Comparison of ENCODE assay signal across 12 cellular contexts in the genomic region with DNA sequence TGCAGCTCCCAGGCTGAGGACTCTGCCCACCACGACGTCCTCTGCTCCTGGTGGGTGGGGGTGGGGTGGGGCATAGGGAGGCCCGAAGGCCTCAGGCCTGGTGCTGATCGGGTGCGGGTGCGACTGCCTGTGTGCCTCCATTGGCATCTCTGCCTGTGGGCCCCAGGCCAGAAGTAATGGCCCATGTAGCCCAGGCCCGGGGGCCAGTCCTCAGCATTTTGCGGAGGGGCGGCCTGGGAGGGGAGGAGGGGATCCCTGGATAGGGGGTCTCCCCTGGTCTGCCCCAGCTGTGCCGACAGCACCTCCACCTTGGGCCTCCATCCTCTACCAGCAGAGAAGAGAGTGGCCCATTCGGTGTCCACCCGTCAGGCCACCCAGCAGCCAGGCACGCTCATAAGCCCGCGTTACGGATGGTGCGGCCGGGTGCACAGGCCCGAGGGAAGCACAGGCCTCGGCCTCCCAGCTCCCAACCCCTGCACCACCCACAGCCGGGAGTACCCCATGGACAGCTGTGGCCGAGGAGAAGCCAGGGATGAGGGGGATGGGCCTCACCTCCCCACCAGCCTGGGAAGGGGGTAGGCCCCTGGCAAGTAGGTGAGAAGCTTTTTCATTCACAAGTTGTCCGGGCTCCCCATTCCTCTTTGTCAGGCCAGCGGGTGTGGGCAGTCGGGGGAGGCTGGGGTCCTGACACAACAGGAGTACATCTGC. TPM values are rescaled to one million over a fixed set of nuclear protein-coding genes. Genes with fewer than 3 reads are reported as not detected.
DNase-seq lines count a peak whose midpoint lies in the region; ATAC-seq, FAIRE-seq and TF ChIP-seq lines count a peak whose summit lies in the region.
"Had no signal": no experiment of that assay in that cellular context is flagged by ENCODE, and none has a peak within 500 bp of the region (broad histone marks: within the 10 kb centered on the region; RNA-seq: fewer than 3 reads in every experiment).

No MANE protein-coding gene starts in this region.

- H2BK5ac ChIP-seq in H1 (ENCODE audit: low read depth, low read length): peak overlapping the region; percentile 97; the same call in 1 of the 2 replicates

- H3K23ac ChIP-seq in H1 (ENCODE audit: insufficient read length): no peak overlapping the region

- H3K4me1 ChIP-seq in heart right ventricle: peaks cover 11 to 72% (median 60%) of the 10 kb centered on the region in 9 donors
- H3K4me1 ChIP-seq in H1 (replicated peaks in 1 of 4; ENCODE audit: control insufficient read depth in 3 of 4, insufficient read depth in 4 of 4, low read length in 3 of 4): peaks cover 3 to 46% (median 37%) of the 10 kb centered on the region in 4 experiments
- peaks cover 18% of the 10 kb centered on the region for H3K4me1 ChIP-seq in ovary (ENCODE audit: insufficient read depth)

- peak overlapping the region in 2 of 10 donors; percentile 83 to 90 for H3K4me3 Mint-ChIP-seq in naive thymus-derived CD8-positive, alpha-beta T cell
- no peak overlapping the region for H3K4me3 Mint-ChIP-seq in endothelial cell (ENCODE audit: unreplicated experiment)

- H2BK20ac ChIP-seq in H1 (ENCODE audit: low read length): no peak overlapping the region; the same call in 1 of the 2 replicates

- H2BK15ac ChIP-seq in H1 (ENCODE audit: low read length): peak overlapping the region; percentile 88; the same call in 1 of the 2 replicates

- H4K20me1 ChIP-seq in H1 (replicated peaks in 1 of 2; ENCODE audit: control insufficient read depth in 1 of 2, insufficient read depth in 2 of 2, low read length in 2 of 2): peaks cover 16 to 17% of the 10 kb centered on the region in 2 experiments

- TF ChIP-seq POLR2A in H1 (IDR thresholded peaks at IDR 0.05; ENCODE audit: control extremely low read depth in 1 of 2, low read depth in 2 of 2, low read length in 2 of 2) (no peak), ovary (IDR thresholded peaks at IDR 0.05) (no peak)

- H3K27ac ChIP-seq in heart right ventricle (peak overlapping the region in 9 of 10 donors; percentile 97 to 100 (median 98)), H1 (ENCODE audit: low read depth, low read length) (no peak overlapping the region), ovary (peak overlapping the region; percentile 37 to 89)
- H3K27ac ChIP-seq: KMS-11 had no signal

- H2BK12ac ChIP-seq in H1 (ENCODE audit: low read depth, low read length): peak overlapping the region; percentile 98; the same call in 1 of the 2 replicates

- peak overlapping the region; percentile 97; the same call in 1 of the 2 replicates for H2AK5ac ChIP-seq in H1 (ENCODE audit: low read depth, low read length)

- POLR2A ChIA-PET in H1 (lab: Charles Lee; ENCODE audit: partially characterized antibody): interaction anchor here (0.8 to 2.1 kb wide), 4 partner anchors 9 to 21 kb away, joined by 3 to 9 read pairs (median 4); no protein-coding TSS in a partner anchor
- POLR2A ChIA-PET in naive thymus-derived CD8-positive, alpha-beta T cell (lab: Charles Lee): interaction anchor here (1.6 to 4.9 kb wide), 4 partner anchors 8 to 64 kb away, joined by 4 to 30 read pairs (median 8); no protein-coding TSS in a partner anchor

- no peak overlapping the region for H3K56ac ChIP-seq in H1 (replicated peaks; ENCODE audit: insufficient read length, low read depth, low read length)

- no peak overlapping the region for H2BK120ac ChIP-seq in H1 (replicated peaks; ENCODE audit: low read depth, low read length)

- CTCF ChIA-PET in H1 (lab: Charles Lee; ENCODE audit: partially characterized antibody): interaction anchor here (0.6 to 2.1 kb wide), 5 partner anchors 16 to 235 kb away, joined by 3 to 7 read pairs (median 4); no protein-coding TSS in a partner anchor

- no peaks in the 10 kb centered on the region for H3K27me3 ChIP-seq in heart right ventricle
- H3K27me3 ChIP-seq in H1 (replicated peaks in 1 of 4; ENCODE audit: control insufficient read depth in 3 of 4, extremely low read depth in 1 of 4, insufficient read depth in 3 of 4, low read length in 3 of 4): no peaks in the 10 kb centered on the region
- no peaks in the 10 kb centered on the region for H3K27me3 ChIP-seq in ovary

- 79 to 82% methylated on average over 25 of the region's 25 CpGs for WGBS in heart right ventricle, 2 donors
- WGBS in H1 (ENCODE audit: extremely low coverage in 1 of 2, insufficient coverage in 1 of 2, insufficient read length in 1 of 2, insufficient replicate concordance in 2 of 2, low coverage in 1 of 2, low lambda C conversion rate in 2 of 2, missing lambda C conversion rate in 1 of 2), 2 experiments: 86% methylated on average over 22 of the region's 25 CpGs; no CpG with 5 or more reads in 1 of the 2 experiments
- WGBS in ovary, 3 donors: 50 to 63% (median 54%) methylated on average over 22 to 25 of the region's 25 CpGs

- H3K4me2 ChIP-seq in H1 (ENCODE audit: insufficient read depth in 1 of 2, low read depth in 2 of 2, low read length in 2 of 2): no peak overlapping the region; a peak in 1 of 4 replicates

- peaks cover 7% of the 10 kb centered on the region; the same call in 1 of the 2 replicates for H3K23me2 ChIP-seq in H1 (ENCODE audit: low read depth, low read length)

- H3K79me2 ChIP-seq in H1 (ENCODE audit: control insufficient read depth in 1 of 2, insufficient read depth in 2 of 2, low read length in 2 of 2): peaks cover 9 to 22% of the 10 kb centered on the region in 2 experiments; a peak in 3 of 4 replicates

- H3K4me3 ChIP-seq in heart right ventricle (peak overlapping the region in 1 of 10 donors; percentile 96), H1 (ENCODE audit: extremely low read depth in 1 of 4, insufficient read depth in 2 of 4, low read depth in 3 of 4, low read length in 4 of 4) (no peak overlapping the region), ovary (no peak overlapping the region)

- DNase-seq in heart right ventricle: no peak
- no peak for DNase-seq in cardiac septum (ENCODE audit: low spot score)
- no peak for DNase-seq in H1 (ENCODE audit: low read depth in 1 of 2, low spot score in 2 of 2)
- peak in 1 of 5 donors; percentile 63 for DNase-seq in ovary
- no peak for DNase-seq in NCI-H1092 (lab: John Stamatoyannopoulos, UW)
- DNase-seq in activated effector memory CD4-positive, alpha-beta T cell treated with Interleukin-2 at 50 U/mL for 16 hours: no peak
- DNase-seq in naive thymus-derived CD8-positive, alpha-beta T cell: no peak
- DNase-seq in endothelial cell (ENCODE audit: low spot score): no peak
- DNase-seq: activated CD4-positive, alpha-beta T cell treated with anti-CD3 and anti-CD28 coated beads for 1 hour; activated naive CD4-positive, alpha-beta T cell treated with anti-CD3 and anti-CD28 coated beads for 36 hours; GDM1 had no signal

- H4K8ac ChIP-seq in H1 (ENCODE audit: extremely low read depth, insufficient read depth, low read length): peak overlapping the region; percentile 39; the same call in 1 of the 2 replicates

- peaks cover 0 to 2% (median 0%) of the 10 kb centered on the region in 3 donors for H3K36me3 Mint-ChIP-seq in naive thymus-derived CD8-positive, alpha-beta T cell
- peaks cover 11% of the 10 kb centered on the region for H3K36me3 Mint-ChIP-seq in endothelial cell (ENCODE audit: low read depth, unreplicated experiment)

- no peaks in the 10 kb centered on the region for H3K9me3 Mint-ChIP-seq in naive thymus-derived CD8-positive, alpha-beta T cell
- no peaks in the 10 kb centered on the region for H3K9me3 Mint-ChIP-seq in endothelial cell (ENCODE audit: unreplicated experiment)
- H3K9me3 Mint-ChIP-seq: activated naive CD4-positive, alpha-beta T cell treated with anti-CD3 and anti-CD28 coated beads for 36 hours had no signal

- H4K91ac ChIP-seq in H1 (replicated peaks; ENCODE audit: insufficient read length, low read length): peak overlapping the region; percentile 78

- TF ChIP-seq RAD21 in H1 (IDR thresholded peaks at IDR 0.05 in 1 of 2, conservative IDR thresholded peaks at IDR 0.05 in 1 of 2; ENCODE audit: low read depth in 2 of 2, low read length in 2 of 2): no peak

- FAIRE-seq in H1 (lab: Jason Lieb, UNC): no peak

- TF ChIP-seq EP300 in H1 (IDR thresholded peaks at IDR 0.05; ENCODE audit: borderline replicate concordance in 1 of 2, low read depth in 2 of 2, low read length in 2 of 2) (no peak), ovary (IDR thresholded peaks at IDR 0.05) (no peak)

- no peak overlapping the region for H4K5ac ChIP-seq in H1 (ENCODE audit: insufficient read length, low read depth, low read length)

- no peak overlapping the region for H3K4ac ChIP-seq in H1 (replicated peaks; ENCODE audit: insufficient read length, low read depth, low read length)

- H3K4me1 Mint-ChIP-seq in naive thymus-derived CD8-positive, alpha-beta T cell: peaks cover 9 to 48% (median 40%) of the 10 kb centered on the region in 4 donors
- peaks cover 36% of the 10 kb centered on the region for H3K4me1 Mint-ChIP-seq in endothelial cell (ENCODE audit: unreplicated experiment)

- peak in 1 of 8 donors; percentile 1 for ATAC-seq in heart right ventricle
- no peak for ATAC-seq in naive thymus-derived CD8-positive, alpha-beta T cell

- no peak overlapping the region for H3K14ac ChIP-seq in H1 (ENCODE audit: insufficient read length)

- peak overlapping the region in 1 of 10 donors; percentile 32 for H3K27ac Mint-ChIP-seq in naive thymus-derived CD8-positive, alpha-beta T cell
- H3K27ac Mint-ChIP-seq in endothelial cell (ENCODE audit: unreplicated experiment): no peak overlapping the region

- H2AFZ ChIP-seq in H1 (ENCODE audit: low read length): no peak overlapping the region

- H3K79me1 ChIP-seq in H1 (ENCODE audit: low read depth, low read length): peaks cover 14% of the 10 kb centered on the region

- H3K9ac ChIP-seq in H1 (replicated peaks in 1 of 4; ENCODE audit: extremely low read depth in 1 of 4, low read depth in 3 of 4, low read length in 3 of 4): no peak overlapping the region
- H3K9ac ChIP-seq: KMS-11 had no signal

- peaks cover 0 to 14% (median 0%) of the 10 kb centered on the region in 9 donors for H3K36me3 ChIP-seq in heart right ventricle
- peaks cover 0 to 6% (median 1%) of the 10 kb centered on the region in 4 experiments; a peak in 2 of 8 replicates for H3K36me3 ChIP-seq in H1 (ENCODE audit: control insufficient read depth in 2 of 4, insufficient read depth in 4 of 4, low read length in 3 of 4)
- no peaks in the 10 kb centered on the region for H3K36me3 ChIP-seq in ovary

- no peaks in the 10 kb centered on the region for H3K27me3 Mint-ChIP-seq in naive thymus-derived CD8-positive, alpha-beta T cell
- H3K27me3 Mint-ChIP-seq in endothelial cell (ENCODE audit: unreplicated experiment): peaks cover 7% of the 10 kb centered on the region

- TF ChIP-seq CTCF in heart right ventricle (IDR thresholded peaks at IDR 0.05) (no peak), H1 (IDR thresholded peaks at IDR 0.05; ENCODE audit: control extremely low read depth in 1 of 3, insufficient read depth in 1 of 3, low read depth in 1 of 3, low read length in 3 of 3) (no peak), ovary (IDR thresholded peaks at IDR 0.05) (no peak), endothelial cell (IDR thresholded peaks at IDR 0.05; ENCODE audit: unreplicated experiment) (no peak)

- peak overlapping the region; percentile 71; the same call in 1 of the 2 replicates for H3K18ac ChIP-seq in H1 (ENCODE audit: extremely low read depth, low read length)

- intact Hi-C loops in heart right ventricle (cut with DNase I): loop anchor here in 6 of 10 donors (2.0 to 10.0 kb wide), 8 partner anchors 15 to 77 kb away; a partner anchor contains a TSS
- intact Hi-C loops in cardiac septum (cut with DNase I): loop anchor here (2.0 to 5.0 kb wide), 3 partner anchors 17 to 70 kb away; no protein-coding TSS in a partner anchor
- intact Hi-C loops in ovary (cut with DNase I): loop anchor here in 2 of 4 donors (2.0 to 10.0 kb wide), 2 partner anchors 23 to 63 kb away; a partner anchor contains a TSS

- H3K9me3 ChIP-seq in heart right ventricle (no peaks in the 10 kb centered on the region), H1 (ENCODE audit: insufficient read depth in 2 of 2, low read depth in 1 of 2, low read length in 1 of 2) (no peaks in the 10 kb centered on the region), ovary (no peaks in the 10 kb centered on the region)

RNA-seq across cellular contexts. Expression of a gene that starts 1.8 kb away (rescaled TPM):
- total RNA-seq in heart right ventricle: 10 to 100 TPM; 12.0 to 27.0 (median 21.8) TPM
- 10 to 100 TPM in 1 of 2 donors, 1 to 10 TPM in 1; 7.3 to 14.5 TPM for polyA plus RNA-seq in heart right ventricle
- total RNA-seq in cardiac septum: 29.7 TPM
- total RNA-seq in H1 (2021; fragmentation: NEBNext Ultra II Directional; extraction: Animal tissue kit (Norgen Biotek cat#: 25700)): 55.6 and 60.9 TPM in 2 replicates
- polyA plus RNA-seq in H1 (2011; rRNA removed): 6.9 and 19.9 TPM in 2 replicates
- 7.3 TPM for polyA plus RNA-seq in H1 (2011; cell fraction: cytosol; rRNA removed)
- polyA plus RNA-seq in H1 (2011; cell fraction: nucleus; rRNA removed): 41.0 TPM
- 17.4 to 31.4 TPM (median 28.7 TPM) in 4 replicates for polyA plus RNA-seq in H1 (2012, experiment 1 of 2)
- 20.1 TPM for polyA plus RNA-seq in H1 (2012, experiment 2 of 2)
- polyA plus RNA-seq in H1 (2013, experiment 1 of 2): 33.5 TPM
- 26.3 TPM for polyA plus RNA-seq in H1 (2013, experiment 2 of 2)
- 12.2 and 13.8 TPM in 2 replicates for polyA minus RNA-seq in H1 (2011; rRNA and poly(A)+ RNA removed)
- polyA minus RNA-seq in H1 (2011; cell fraction: cytosol; rRNA and poly(A)+ RNA removed): 58.8 TPM
- polyA minus RNA-seq in H1 (2011; cell fraction: nucleus; rRNA and poly(A)+ RNA removed): 41.9 TPM
- 10 to 100 TPM in 6 of 7 donors, 1 to 10 TPM in 1; 7.3 to 30.9 (median 17.4) TPM for total RNA-seq in ovary
- polyA plus RNA-seq in ovary: 1 to 10 TPM; 2.5 to 7.8 TPM
- total RNA-seq in naive thymus-derived CD8-positive, alpha-beta T cell: 10 to 100 TPM; 76.2 to 84.3 TPM
- 1 to 10 TPM; 1.3 to 5.9 (median 1.6) TPM for polyA plus RNA-seq in naive thymus-derived CD8-positive, alpha-beta T cell
- 312 TPM for total RNA-seq in endothelial cell (ENCODE audit: unreplicated experiment)
